In the genomic region with DNA sequence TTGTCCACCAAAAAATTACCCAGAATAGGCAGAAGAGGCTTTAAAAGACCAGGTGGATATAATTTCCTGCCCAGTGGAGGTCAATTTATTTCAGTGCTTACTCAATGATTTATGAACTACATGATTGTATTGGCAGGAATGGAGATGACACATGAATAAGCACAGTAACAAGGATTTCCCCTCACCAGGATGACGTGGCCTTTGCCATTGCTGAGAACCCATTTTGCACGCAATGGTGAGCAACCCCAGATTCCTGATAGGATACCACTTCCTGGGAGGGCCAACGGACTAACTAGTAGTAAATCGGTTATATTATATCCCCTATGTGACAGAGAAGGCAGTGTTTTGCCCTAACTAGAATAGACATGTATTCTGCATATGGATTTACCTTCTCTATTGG, we compare ENCODE assay signal across 14 cellular contexts. TPM values are rescaled to one million over a fixed set of nuclear protein-coding genes. Genes with fewer than 3 reads are reported as not detected.
DNase-seq lines count a peak whose midpoint lies in the region; ATAC-seq, FAIRE-seq and TF ChIP-seq lines count a peak whose summit lies in the region.
"Had no signal": no experiment of that assay in that cellular context is flagged by ENCODE, and none has a peak within 500 bp of the region (broad histone marks: within the 10 kb centered on the region; RNA-seq: fewer than 3 reads in every experiment).

No MANE protein-coding gene starts in this region.

- no peaks in the 10 kb centered on the region for H3K36me3 ChIP-seq in keratinocyte (ENCODE audit: control insufficient read depth in 2 of 2, extremely low read depth in 1 of 2, insufficient read depth in 2 of 2, low read length in 2 of 2)
- no peaks in the 10 kb centered on the region for H3K36me3 ChIP-seq in hepatocyte (replicated peaks; ENCODE audit: insufficient read depth, low read depth)
- H3K36me3 ChIP-seq: heart right ventricle had no signal

- no peak overlapping the region for H3K9ac ChIP-seq in keratinocyte (ENCODE audit: control insufficient read depth, extremely low read depth, insufficient read depth, low read length)

- H3K79me2 ChIP-seq in keratinocyte (ENCODE audit: control insufficient read depth, insufficient read depth, low read length): no peaks in the 10 kb centered on the region
- no peaks in the 10 kb centered on the region for H3K79me2 ChIP-seq in hepatocyte

- DNase-seq in AG20443 (ENCODE audit: low spot score): peak; percentile 52
- DNase-seq in HS-27A (ENCODE audit: low read depth): peak; percentile 81
- peak; percentile 50 for DNase-seq in astrocyte of the hippocampus (ENCODE audit: low read depth, low spot score)
- DNase-seq in keratinocyte (ENCODE audit: low read depth, low spot score): peak; percentile 53
- no peak for DNase-seq in hypothalamus (lab: John Stamatoyannopoulos, UW)
- no peak for DNase-seq in hepatocyte (ENCODE audit: low spot score)
- no peak for DNase-seq in amygdala (lab: John Stamatoyannopoulos, UW)
- DNase-seq: activated CD4-positive, alpha-beta T cell treated with anti-CD3 and anti-CD28 coated beads for 48 hours; activated effector memory CD4-positive, alpha-beta T cell treated with Interleukin-2 at 50 U/mL for 16 hours; CD4-positive, CD25-positive, alpha-beta regulatory T cell; heart right ventricle; NCI-H82; nucleus accumbens had no signal

- WGBS in hepatocyte (ENCODE audit: low lambda C conversion rate, missing lambda C conversion rate): 73% methylated on average over 4 of the region's 4 CpGs

- H3K4me3 ChIP-seq in keratinocyte (ENCODE audit: control insufficient read depth in 2 of 3, extremely low read depth in 1 of 3, insufficient read depth in 2 of 3, low read depth in 1 of 3, low read length in 3 of 3): no peak overlapping the region
- H3K4me3 ChIP-seq in hepatocyte: no peak overlapping the region
- H3K4me3 ChIP-seq: heart right ventricle had no signal

- FAIRE-seq in keratinocyte (lab: Jason Lieb, UNC): peak; percentile 26

- TF ChIP-seq CTCF in keratinocyte (optimal IDR thresholded peaks at IDR 0.05 in 1 of 3, IDR thresholded peaks at IDR 0.05 in 1 of 3, conservative IDR thresholded peaks at IDR 0.05 in 1 of 3; ENCODE audit: extremely low read depth in 1 of 3, insufficient read depth in 2 of 3, low read length in 3 of 3) (no peak), hepatocyte (IDR thresholded peaks at IDR 0.05; ENCODE audit: poor library complexity) (no peak)

- ATAC-seq in GM21447 (IDR thresholded peaks at IDR 0.05; ENCODE audit: unreplicated experiment): no peak
- ATAC-seq: heart right ventricle had no signal

- dilution Hi-C loops in keratinocyte (cut with MboI; ENCODE audit: extremely low pct_ligation_motif_present, low sequenced_read_pairs): no loop called here

- no peaks in the 10 kb centered on the region for H3K9me3 ChIP-seq in keratinocyte (ENCODE audit: control insufficient read depth, low read depth, low read length)
- H3K9me3 ChIP-seq in hepatocyte (ENCODE audit: low read depth): no peaks in the 10 kb centered on the region
- H3K9me3 ChIP-seq: heart right ventricle had no signal

- H3K4me1 ChIP-seq in keratinocyte (ENCODE audit: control insufficient read depth, extremely low read depth, insufficient read depth, low read length) (peaks cover 5% of the 10 kb centered on the region), hepatocyte (ENCODE audit: insufficient read depth) (no peaks in the 10 kb centered on the region)

- H2AFZ ChIP-seq in keratinocyte (ENCODE audit: control insufficient read depth, low read length): peak overlapping the region; percentile 14
- H2AFZ ChIP-seq in hepatocyte: no peak overlapping the region

- no peak overlapping the region for H3K4me2 ChIP-seq in keratinocyte (ENCODE audit: control insufficient read depth, extremely low read depth, insufficient read depth, low read depth, low read length)
- no peak overlapping the region for H3K4me2 ChIP-seq in hepatocyte

- H3K27me3 ChIP-seq in keratinocyte (ENCODE audit: control insufficient read depth, extremely low read depth, insufficient read depth, low read length) (no peaks in the 10 kb centered on the region), hepatocyte (peaks cover 4% of the 10 kb centered on the region)

- H3K27ac ChIP-seq in keratinocyte (ENCODE audit: control insufficient read depth, insufficient read depth, low read length) (peak overlapping the region; percentile 52), hepatocyte (no peak overlapping the region)
- H3K27ac ChIP-seq: heart right ventricle had no signal

- no peaks in the 10 kb centered on the region for H3K9me2 ChIP-seq in hepatocyte (replicated peaks; ENCODE audit: insufficient read depth)

- H4K20me1 ChIP-seq in keratinocyte (ENCODE audit: control insufficient read depth, extremely low read depth, insufficient read depth, low read length) (no peaks in the 10 kb centered on the region), hepatocyte (ENCODE audit: insufficient read depth, poor library complexity, severe bottlenecking) (no peaks in the 10 kb centered on the region)

- H3K9me1 ChIP-seq in keratinocyte (ENCODE audit: control insufficient read depth, extremely low read depth, insufficient read depth, low read length): no peaks in the 10 kb centered on the region

RNA-seq across cellular contexts. Expression of a gene that starts 11.6 kb away (rescaled TPM):
- polyA plus RNA-seq in keratinocyte (not detected in 3 replicates), hepatocyte (0.66 TPM in 1 of 2 replicates, not detected in the other)
- not detected for polyA plus RNA-seq in keratinocyte (2011; ENCODE audit: low read depth)
- polyA plus RNA-seq in keratinocyte (2011; cell fraction: cytosol; rRNA removed): not detected in 2 replicates
- not detected in 2 replicates for polyA plus RNA-seq in keratinocyte (2011; cell fraction: nucleus; rRNA removed)
- polyA plus RNA-seq in keratinocyte (2012; ENCODE audit: low replicate concordance): not detected in 2 replicates
- not detected in 3 replicates for polyA minus RNA-seq in keratinocyte
- polyA minus RNA-seq in keratinocyte (2011; cell fraction: cytosol; rRNA and poly(A)+ RNA removed): not detected
- polyA minus RNA-seq in keratinocyte (2011; cell fraction: nucleus; rRNA and poly(A)+ RNA removed): not detected in 2 replicates
- total RNA-seq in hepatocyte: 0.12 and 0.13 TPM in 2 replicates
- total RNA-seq: CD4-positive, CD25-positive, alpha-beta regulatory T cell had no signal
- polyA plus RNA-seq: CD4-positive, CD25-positive, alpha-beta regulatory T cell; heart right ventricle had no signal

Comparison
In these comparisons a context has a peak if more than half of its experiments do, and no peak if none do; other contexts are left out.
1. DNase-seq: peak in AG20443 (single experiment), HS-27A (single experiment), astrocyte of the hippocampus (single experiment) and keratinocyte (single experiment); none in hypothalamus (0 of 51), hepatocyte (single experiment) and amygdala (0 of 56).